ENCODE assay signal across 1 cellular context in genomic region chr4:140659935-140660710, GRCh38.
TF ChIP-seq lines count a peak whose summit lies in the region.

No MANE protein-coding gene starts in this region.

TF ChIP-seq in GM23338, 12 proteins besides CTCF, POLR2A, EP300 and RAD21 (continued from another document):
- TF ChIP-seq, protein P1, sequence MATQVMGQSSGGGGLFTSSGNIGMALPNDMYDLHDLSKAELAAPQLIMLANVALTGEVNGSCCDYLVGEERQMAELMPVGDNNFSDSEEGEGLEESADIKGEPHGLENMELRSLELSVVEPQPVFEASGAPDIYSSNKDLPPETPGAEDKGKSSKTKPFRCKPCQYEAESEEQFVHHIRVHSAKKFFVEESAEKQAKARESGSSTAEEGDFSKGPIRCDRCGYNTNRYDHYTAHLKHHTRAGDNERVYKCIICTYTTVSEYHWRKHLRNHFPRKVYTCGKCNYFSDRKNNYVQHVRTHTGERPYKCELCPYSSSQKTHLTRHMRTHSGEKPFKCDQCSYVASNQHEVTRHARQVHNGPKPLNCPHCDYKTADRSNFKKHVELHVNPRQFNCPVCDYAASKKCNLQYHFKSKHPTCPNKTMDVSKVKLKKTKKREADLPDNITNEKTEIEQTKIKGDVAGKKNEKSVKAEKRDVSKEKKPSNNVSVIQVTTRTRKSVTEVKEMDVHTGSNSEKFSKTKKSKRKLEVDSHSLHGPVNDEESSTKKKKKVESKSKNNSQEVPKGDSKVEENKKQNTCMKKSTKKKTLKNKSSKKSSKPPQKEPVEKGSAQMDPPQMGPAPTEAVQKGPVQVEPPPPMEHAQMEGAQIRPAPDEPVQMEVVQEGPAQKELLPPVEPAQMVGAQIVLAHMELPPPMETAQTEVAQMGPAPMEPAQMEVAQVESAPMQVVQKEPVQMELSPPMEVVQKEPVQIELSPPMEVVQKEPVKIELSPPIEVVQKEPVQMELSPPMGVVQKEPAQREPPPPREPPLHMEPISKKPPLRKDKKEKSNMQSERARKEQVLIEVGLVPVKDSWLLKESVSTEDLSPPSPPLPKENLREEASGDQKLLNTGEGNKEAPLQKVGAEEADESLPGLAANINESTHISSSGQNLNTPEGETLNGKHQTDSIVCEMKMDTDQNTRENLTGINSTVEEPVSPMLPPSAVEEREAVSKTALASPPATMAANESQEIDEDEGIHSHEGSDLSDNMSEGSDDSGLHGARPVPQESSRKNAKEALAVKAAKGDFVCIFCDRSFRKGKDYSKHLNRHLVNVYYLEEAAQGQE (IDR thresholded peaks at IDR 0.05; ENCODE audit: unreplicated experiment): no peak
- TF ChIP-seq EZH2phosphoT487 (IDR thresholded peaks at IDR 0.05; ENCODE audit: unreplicated experiment): no peak
- TF ChIP-seq, protein P2, sequence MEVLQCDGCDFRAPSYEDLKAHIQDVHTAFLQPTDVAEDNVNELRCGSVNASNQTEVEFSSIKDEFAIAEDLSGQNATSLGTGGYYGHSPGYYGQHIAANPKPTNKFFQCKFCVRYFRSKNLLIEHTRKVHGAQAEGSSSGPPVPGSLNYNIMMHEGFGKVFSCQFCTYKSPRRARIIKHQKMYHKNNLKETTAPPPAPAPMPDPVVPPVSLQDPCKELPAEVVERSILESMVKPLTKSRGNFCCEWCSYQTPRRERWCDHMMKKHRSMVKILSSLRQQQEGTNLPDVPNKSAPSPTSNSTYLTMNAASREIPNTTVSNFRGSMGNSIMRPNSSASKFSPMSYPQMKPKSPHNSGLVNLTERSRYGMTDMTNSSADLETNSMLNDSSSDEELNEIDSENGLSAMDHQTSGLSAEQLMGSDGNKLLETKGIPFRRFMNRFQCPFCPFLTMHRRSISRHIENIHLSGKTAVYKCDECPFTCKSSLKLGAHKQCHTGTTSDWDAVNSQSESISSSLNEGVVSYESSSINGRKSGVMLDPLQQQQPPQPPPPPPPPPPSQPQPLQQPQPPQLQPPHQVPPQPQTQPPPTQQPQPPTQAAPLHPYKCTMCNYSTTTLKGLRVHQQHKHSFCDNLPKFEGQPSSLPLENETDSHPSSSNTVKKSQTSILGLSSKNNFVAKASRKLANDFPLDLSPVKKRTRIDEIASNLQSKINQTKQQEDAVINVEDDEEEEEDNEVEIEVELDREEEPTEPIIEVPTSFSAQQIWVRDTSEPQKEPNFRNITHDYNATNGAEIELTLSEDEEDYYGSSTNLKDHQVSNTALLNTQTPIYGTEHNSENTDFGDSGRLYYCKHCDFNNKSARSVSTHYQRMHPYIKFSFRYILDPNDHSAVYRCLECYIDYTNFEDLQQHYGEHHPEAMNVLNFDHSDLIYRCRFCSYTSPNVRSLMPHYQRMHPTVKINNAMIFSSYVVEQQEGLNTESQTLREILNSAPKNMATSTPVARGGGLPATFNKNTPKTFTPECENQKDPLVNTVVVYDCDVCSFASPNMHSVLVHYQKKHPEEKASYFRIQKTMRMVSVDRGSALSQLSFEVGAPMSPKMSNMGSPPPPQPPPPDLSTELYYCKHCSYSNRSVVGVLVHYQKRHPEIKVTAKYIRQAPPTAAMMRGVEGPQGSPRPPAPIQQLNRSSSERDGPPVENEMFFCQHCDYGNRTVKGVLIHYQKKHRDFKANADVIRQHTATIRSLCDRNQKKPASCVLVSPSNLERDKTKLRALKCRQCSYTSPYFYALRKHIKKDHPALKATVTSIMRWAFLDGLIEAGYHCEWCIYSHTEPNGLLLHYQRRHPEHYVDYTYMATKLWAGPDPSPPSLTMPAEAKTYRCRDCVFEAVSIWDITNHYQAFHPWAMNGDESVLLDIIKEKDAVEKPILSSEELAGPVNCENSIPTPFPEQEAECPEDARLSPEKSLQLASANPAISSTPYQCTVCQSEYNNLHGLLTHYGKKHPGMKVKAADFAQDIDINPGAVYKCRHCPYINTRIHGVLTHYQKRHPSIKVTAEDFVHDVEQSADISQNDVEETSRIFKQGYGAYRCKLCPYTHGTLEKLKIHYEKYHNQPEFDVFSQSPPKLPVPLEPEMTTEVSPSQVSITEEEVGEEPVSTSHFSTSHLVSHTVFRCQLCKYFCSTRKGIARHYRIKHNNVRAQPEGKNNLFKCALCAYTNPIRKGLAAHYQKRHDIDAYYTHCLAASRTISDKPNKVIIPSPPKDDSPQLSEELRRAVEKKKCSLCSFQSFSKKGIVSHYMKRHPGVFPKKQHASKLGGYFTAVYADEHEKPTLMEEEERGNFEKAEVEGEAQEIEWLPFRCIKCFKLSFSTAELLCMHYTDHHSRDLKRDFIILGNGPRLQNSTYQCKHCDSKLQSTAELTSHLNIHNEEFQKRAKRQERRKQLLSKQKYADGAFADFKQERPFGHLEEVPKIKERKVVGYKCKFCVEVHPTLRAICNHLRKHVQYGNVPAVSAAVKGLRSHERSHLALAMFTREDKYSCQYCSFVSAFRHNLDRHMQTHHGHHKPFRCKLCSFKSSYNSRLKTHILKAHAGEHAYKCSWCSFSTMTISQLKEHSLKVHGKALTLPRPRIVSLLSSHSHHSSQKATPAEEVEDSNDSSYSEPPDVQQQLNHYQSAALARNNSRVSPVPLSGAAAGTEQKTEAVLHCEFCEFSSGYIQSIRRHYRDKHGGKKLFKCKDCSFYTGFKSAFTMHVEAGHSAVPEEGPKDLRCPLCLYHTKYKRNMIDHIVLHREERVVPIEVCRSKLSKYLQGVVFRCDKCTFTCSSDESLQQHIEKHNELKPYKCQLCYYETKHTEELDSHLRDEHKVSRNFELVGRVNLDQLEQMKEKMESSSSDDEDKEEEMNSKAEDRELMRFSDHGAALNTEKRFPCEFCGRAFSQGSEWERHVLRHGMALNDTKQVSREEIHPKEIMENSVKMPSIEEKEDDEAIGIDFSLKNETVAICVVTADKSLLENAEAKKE (CRISPR knock-in tag; IDR thresholded peaks at IDR 0.05): no peak
- TF ChIP-seq POLR2AphosphoS5 (IDR thresholded peaks at IDR 0.05; ENCODE audit: low read depth): no peak
- TF ChIP-seq STAT1 (IDR thresholded peaks at IDR 0.05; ENCODE audit: unreplicated experiment): no peak
- no peak for TF ChIP-seq JUNB (IDR thresholded peaks at IDR 0.05; ENCODE audit: unreplicated experiment)
- no peak for TF ChIP-seq ZNF331 (CRISPR knock-in tag; IDR thresholded peaks at IDR 0.05; ENCODE audit: low read depth)
- TF ChIP-seq ZNF114 (CRISPR knock-in tag; IDR thresholded peaks at IDR 0.05): no peak
